In genomic region chr13:36512771-36513170, GRCh38 we compare ENCODE assay signal across 17 cellular contexts.
DNase-seq lines count a peak whose midpoint lies in the region; ATAC-seq and TF ChIP-seq lines count a peak whose summit lies in the region.
"Had no signal": no experiment of that assay in that cellular context is flagged by ENCODE, and none has a peak within 500 bp of the region (broad histone marks: within the 10 kb centered on the region; RNA-seq: fewer than 3 reads in every experiment).

No MANE protein-coding gene starts in this region.

- no peak overlapping the region for H3K9ac ChIP-seq in BLaER1
- H3K9ac ChIP-seq: GM23248 had no signal

- no peak for ATAC-seq in HG02970 (IDR thresholded peaks at IDR 0.05; ENCODE audit: low FRiP score, unreplicated experiment)
- ATAC-seq: GM12878, HCT116 had no signal

- no peaks in the 10 kb centered on the region for H4K20me1 ChIP-seq in BLaER1
- no peaks in the 10 kb centered on the region for H4K20me1 ChIP-seq in DOHH2 (ENCODE audit: control insufficient read depth, insufficient read depth, low read depth, low read length)

- in situ Hi-C loops in G401 (cut with HindIII; ENCODE audit: low sequenced_read_pairs), result no loop called here

- H3K4me3 ChIP-seq in BLaER1 (no peak overlapping the region), DOHH2 (ENCODE audit: low read length) (peak overlapping the region; percentile 48), fibroblast of mammary gland (ENCODE audit: control insufficient read depth, low read depth, low read length) (no peak overlapping the region)
- H3K4me3 ChIP-seq: GM12878, GM23248 had no signal

- H3K9me2 ChIP-seq in DOHH2 (replicated peaks; ENCODE audit: control insufficient read depth, low read length), result no peaks in the 10 kb centered on the region

- no peaks in the 10 kb centered on the region for H3K79me2 ChIP-seq in DOHH2 (ENCODE audit: control insufficient read depth, low read length)

- H3K4me2 ChIP-seq in BLaER1 (peak overlapping the region; percentile 58), DOHH2 (ENCODE audit: low read length) (peak overlapping the region; percentile 67)

- TF ChIP-seq CTCF in DOHH2 (IDR thresholded peaks at IDR 0.05; ENCODE audit: low read depth, low read length, poor library complexity, severe bottlenecking), result no peak
- no peak for TF ChIP-seq CTCF in fibroblast of mammary gland (conservative IDR thresholded peaks at IDR 0.05; ENCODE audit: control insufficient read depth, insufficient read depth, low read depth, low read length)

- peaks cover 2% of the 10 kb centered on the region; the same call in 1 of the 2 replicates for H3F3A ChIP-seq in DOHH2 (ENCODE audit: control insufficient read depth, insufficient read depth)

- no peaks in the 10 kb centered on the region for H3K36me3 ChIP-seq in BLaER1
- H3K36me3 ChIP-seq in DOHH2 (ENCODE audit: control insufficient read depth, low read length), result no peaks in the 10 kb centered on the region

- H3K27me3 ChIP-seq in BLaER1 (no peaks in the 10 kb centered on the region), DOHH2 (ENCODE audit: control insufficient read depth, low read length) (no peaks in the 10 kb centered on the region)

- H3K9me3 ChIP-seq in BLaER1 (no peaks in the 10 kb centered on the region), DOHH2 (ENCODE audit: control insufficient read depth, insufficient read depth, low read length) (no peaks in the 10 kb centered on the region)

- H3K27ac ChIP-seq in BLaER1 (peak overlapping the region; percentile 62), DOHH2 (ENCODE audit: low read depth, low read length) (peak overlapping the region; percentile 58)
- H3K27ac ChIP-seq: GM23248 had no signal

- H3K4me1 ChIP-seq in BLaER1 (peaks cover 45% of the 10 kb centered on the region), DOHH2 (ENCODE audit: control insufficient read depth, low read length) (peaks cover 48% of the 10 kb centered on the region)

- DNase-seq in fibroblast of mammary gland (ENCODE audit: low read depth) (peak; percentile 18), NCI-H2196 treated with DMSO at 0.1 percent for 48 hours (lab: John Stamatoyannopoulos, UW; ENCODE audit: unreplicated experiment) (no peak), G401 (ENCODE audit: low spot score) (no peak)
- DNase-seq: C1 segment of cervical spinal cord; Calu3; CD4-positive, alpha-beta memory T cell; COR-L47; DMS53; DMS79 treated with DMSO at 0.1 percent for 48 hours; GDM1; GM23248; H9 had no signal
